ENCODE assay signal across 20 cellular contexts in genomic region chr7:97495487-97495886, GRCh38.
A peak's percentile ranks its signal among the peaks of the same experiment; 100 is the strongest.
DNase-seq lines count a peak whose midpoint lies in the region; ATAC-seq, FAIRE-seq and TF ChIP-seq lines count a peak whose summit lies in the region.
"Had no signal": no experiment of that assay in that cellular context is flagged by ENCODE, and none has a peak within 500 bp of the region (broad histone marks: within the 10 kb centered on the region; RNA-seq: fewer than 3 reads in every experiment).

No MANE protein-coding gene starts in this region.

- H2AK5ac ChIP-seq in H9 (ENCODE audit: insufficient read length, low read length): no peak overlapping the region

- H3K9me1 ChIP-seq in K562 (ENCODE audit: control insufficient read depth, insufficient read depth, low read length): no peaks in the 10 kb centered on the region

- ATAC-seq in K562 (0 out of 3 replicates have a peak, but pooled peaks have one; percentile 32), GM21367 (IDR thresholded peaks at IDR 0.05; ENCODE audit: unreplicated experiment) (no peak)

- in situ Hi-C loops in K562 (cut with MboI): loop anchor here (10.0 kb wide), 1 partner anchor 339 kb away; no protein-coding TSS in a partner anchor

- no peak for TF ChIP-seq POLR2A in K562 (conservative IDR thresholded peaks at IDR 0.05)

- no peak overlapping the region for H3K56ac ChIP-seq in H9 (ENCODE audit: insufficient read length, low read depth, low read length)

- no peak overlapping the region for H3K4me3 Mint-ChIP-seq in H9
- no peak overlapping the region for H3K4me3 Mint-ChIP-seq in neural progenitor cell
- H3K4me3 Mint-ChIP-seq: CD4-positive, alpha-beta T cell had no signal

- DNase-seq in H9 (no peak), M059J (ENCODE audit: low read depth) (peak; percentile 0), K562 (ENCODE audit: extremely low read depth in 1 of 4, low spot score in 3 of 4) (no peak), neural progenitor cell (ENCODE audit: low spot score) (no peak), NCI-H146 (lab: John Stamatoyannopoulos, UW) (no peak), GM19240 (ENCODE audit: insufficient read length, low spot score) (no peak), posterior vena cava (ENCODE audit: low spot score) (no peak)
- DNase-seq: AML-193; Caco-2; CD4-positive, alpha-beta T cell; HCEC 1CT; IMR-90; KBM-7 had no signal

- H3K9me3 Mint-ChIP-seq in H9: no peaks in the 10 kb centered on the region; a peak in 1 of 5 replicates
- no peaks in the 10 kb centered on the region for H3K9me3 Mint-ChIP-seq in neural progenitor cell
- H3K9me3 Mint-ChIP-seq: CD4-positive, alpha-beta T cell had no signal

- H3K36me3 ChIP-seq in K562 (ENCODE audit: control insufficient read depth, insufficient read depth, low read length): no peaks in the 10 kb centered on the region
- H3K36me3 ChIP-seq in neural progenitor cell: no peaks in the 10 kb centered on the region

- H3K27ac ChIP-seq in H9 (ENCODE audit: insufficient read length, low read depth, low read length) (no peak overlapping the region), K562 (ENCODE audit: extremely low read depth, low read depth, low read length) (no peak overlapping the region), neural progenitor cell (no peak overlapping the region)
- H3K27ac ChIP-seq: C4-2B had no signal

- no peak overlapping the region for H2BK15ac ChIP-seq in H9 (ENCODE audit: low read depth, low read length)

- no peaks in the 10 kb centered on the region for H3K79me1 ChIP-seq in H9 (ENCODE audit: insufficient read depth, low read depth, low read length, poor library complexity, severe bottlenecking)

- no peak overlapping the region for H3K4me2 ChIP-seq in H9 (ENCODE audit: insufficient read depth, insufficient read length, low read length)
- no peak overlapping the region for H3K4me2 ChIP-seq in K562 (ENCODE audit: insufficient read depth, low read length)
- no peak overlapping the region for H3K4me2 ChIP-seq in neural progenitor cell

- H3K4me1 Mint-ChIP-seq in H9: peaks cover 8 to 12% of the 10 kb centered on the region in 2 experiments
- H3K4me1 Mint-ChIP-seq in neural progenitor cell: no peaks in the 10 kb centered on the region

- H4K8ac ChIP-seq in H9 (replicated peaks; ENCODE audit: insufficient read length, low read depth, low read length): no peak overlapping the region

- peaks cover 3% of the 10 kb centered on the region; the same call in 1 of the 2 replicates for H3K4me1 ChIP-seq in H9 (ENCODE audit: insufficient read depth, low read length)
- H3K4me1 ChIP-seq in K562 (replicated peaks in 1 of 2; ENCODE audit: control insufficient read depth in 2 of 2, insufficient read depth in 2 of 2, low read length in 2 of 2): no peaks in the 10 kb centered on the region
- no peaks in the 10 kb centered on the region for H3K4me1 ChIP-seq in neural progenitor cell
- H3K4me1 ChIP-seq: Caco-2 had no signal

- no peaks in the 10 kb centered on the region for H3K79me2 ChIP-seq in H9 (ENCODE audit: insufficient read depth, low read length)
- no peaks in the 10 kb centered on the region for H3K79me2 ChIP-seq in K562 (ENCODE audit: control insufficient read depth, insufficient read depth, low read length)
- H3K79me2 ChIP-seq in neural progenitor cell (ENCODE audit: low read depth): no peaks in the 10 kb centered on the region

- no peak overlapping the region for H3K4ac ChIP-seq in H9 (ENCODE audit: low read depth, low read length)

- H3K23ac ChIP-seq in H9 (ENCODE audit: insufficient read length, low read depth, low read length): no peak overlapping the region

- TF ChIP-seq RAD21 in K562 (CRISPR knock-in tag; conservative IDR thresholded peaks at IDR 0.05 in 1 of 2, IDR thresholded peaks at IDR 0.05 in 1 of 2): no peak

- no peak overlapping the region for H4K91ac ChIP-seq in H9 (ENCODE audit: insufficient read length, low read depth, low read length)

- CTCF ChIA-PET in K562 (lab: Yijun Ruan, JAX; ENCODE audit: low intra/inter-chr PET ratio): no interaction called here

- no peaks in the 10 kb centered on the region for H3K23me2 ChIP-seq in H9 (ENCODE audit: insufficient read length, low read depth, low read length, poor library complexity, severe bottlenecking)

- H3K27me3 Mint-ChIP-seq in H9 (ENCODE audit: low read depth): no peaks in the 10 kb centered on the region
- H3K27me3 Mint-ChIP-seq in neural progenitor cell (ENCODE audit: insufficient read depth, low read depth): peaks cover 2% of the 10 kb centered on the region
- H3K27me3 Mint-ChIP-seq: CD4-positive, alpha-beta T cell had no signal

- H3K36me3 Mint-ChIP-seq in H9 (ENCODE audit: insufficient read depth in 1 of 3, low read depth in 3 of 3) (no peaks in the 10 kb centered on the region), neural progenitor cell (no peaks in the 10 kb centered on the region)

- H3F3A ChIP-seq in neural progenitor cell (ENCODE audit: low read depth): no peaks in the 10 kb centered on the region

- H3K9me3 ChIP-seq in H9 (ENCODE audit: control insufficient read depth, low read depth, low read length) (no peaks in the 10 kb centered on the region), K562 (replicated peaks; ENCODE audit: control insufficient read depth, insufficient read depth, low read depth, low read length) (no peaks in the 10 kb centered on the region), neural progenitor cell (ENCODE audit: low read depth) (no peaks in the 10 kb centered on the region)
- H3K9me3 ChIP-seq: Caco-2 had no signal

- H4K20me1 ChIP-seq in H9 (ENCODE audit: control insufficient read depth, insufficient read depth, insufficient read length): no peaks in the 10 kb centered on the region
- no peaks in the 10 kb centered on the region for H4K20me1 ChIP-seq in K562 (replicated peaks; ENCODE audit: control insufficient read depth, insufficient read depth, low read length)
- H4K20me1 ChIP-seq in neural progenitor cell (ENCODE audit: low read depth): no peaks in the 10 kb centered on the region

- no peak overlapping the region for H3T11ph ChIP-seq in H9 (ENCODE audit: low read length)

- TF ChIP-seq EP300 in K562 (IDR thresholded peaks at IDR 0.05; ENCODE audit: low read length): no peak

- no peak overlapping the region for H3K14ac ChIP-seq in H9 (ENCODE audit: insufficient read depth, low read length)

- TF ChIP-seq CTCF in H9 (conservative IDR thresholded peaks at IDR 0.05) (0 out of 3 replicates have a peak, but pooled peaks have one; percentile 21), K562 (IDR thresholded peaks at IDR 0.05 in 2 of 3, conservative IDR thresholded peaks at IDR 0.05 in 1 of 3; ENCODE audit: insufficient read depth in 2 of 3, low read depth in 1 of 3, low read length in 3 of 3) (no peak), neural progenitor cell (IDR thresholded peaks at IDR 0.05) (no peak)

- no peak overlapping the region for H4K5ac ChIP-seq in H9 (ENCODE audit: insufficient read length, low read depth, low read length)

- no peaks in the 10 kb centered on the region for H3K27me3 ChIP-seq in H9 (ENCODE audit: insufficient read depth, low read length)
- peaks cover 0 to 7% of the 10 kb centered on the region in 2 experiments; a peak in 2 of 5 replicates for H3K27me3 ChIP-seq in K562 (ENCODE audit: control insufficient read depth in 2 of 2, insufficient read depth in 2 of 2, low read length in 2 of 2)
- no peaks in the 10 kb centered on the region for H3K27me3 ChIP-seq in neural progenitor cell

- no peak overlapping the region for H2BK120ac ChIP-seq in H9 (ENCODE audit: low read depth, low read length, poor library complexity, severe bottlenecking)

- intact Hi-C loops in K562 (cut with micrococcal nuclease) (loop anchor here (10.0 kb wide), 1 partner anchor 519 kb away; no protein-coding TSS in a partner anchor), posterior vena cava (cut with DNase I) (no loop called here)

- H3K9ac ChIP-seq in H9 (ENCODE audit: extremely low read depth, insufficient read length, low read length): no peak overlapping the region
- no peak overlapping the region for H3K9ac ChIP-seq in K562 (ENCODE audit: insufficient read depth in 1 of 2, low read depth in 2 of 2, low read length in 2 of 2)
- H3K9ac ChIP-seq in neural progenitor cell: no peak overlapping the region

- no peak overlapping the region for H2BK12ac ChIP-seq in H9 (ENCODE audit: insufficient read length, low read depth, low read length)

- no peak for FAIRE-seq in K562 (lab: Jason Lieb, UNC)
- FAIRE-seq: A204.1, D721Med, G401.6, GM12892, GM18507 had no signal

- WGBS in H9 (ENCODE audit: extremely low coverage, insufficient read length, low lambda C conversion rate): no CpG with 5 or more reads among the region's 2 CpGs
- 0% methylated on average over 2 of the region's 2 CpGs for WGBS in K562 (ENCODE audit: insufficient coverage, low coverage, missing lambda C conversion rate)

- no peak overlapping the region for H3K4me3 ChIP-seq in K562
- H3K4me3 ChIP-seq in neural progenitor cell: no peak overlapping the region

- H3K18ac ChIP-seq in H9 (ENCODE audit: insufficient read length, low read depth, low read length): no peak overlapping the region

- H2BK20ac ChIP-seq in H9 (ENCODE audit: low read depth, low read length, poor library complexity, severe bottlenecking): no peak overlapping the region

- H2AFZ ChIP-seq in H9 (ENCODE audit: low read length) (no peak overlapping the region), K562 (ENCODE audit: low read depth, low read length) (no peak overlapping the region), neural progenitor cell (replicated peaks) (peak overlapping the region; percentile 12)

- no TSS peak for BruUV-seq in K562 (replicated peaks; lab: Mats Ljungman, UMichigan)

- no peak overlapping the region for H2BK5ac ChIP-seq in H9 (ENCODE audit: insufficient read length, low read length)

- no peak overlapping the region for H3K27ac Mint-ChIP-seq in H9
- H3K27ac Mint-ChIP-seq in neural progenitor cell: no peak overlapping the region
- H3K27ac Mint-ChIP-seq: CD4-positive, alpha-beta T cell had no signal

- POLR2A ChIA-PET in K562 (lab: Yijun Ruan, JAX): interaction anchor here (1.1 kb wide), 1 partner anchor 31 kb away, joined by 3 read pairs; no protein-coding TSS in a partner anchor

TF ChIP-seq in K562, 482 proteins besides CTCF, POLR2A, EP300 and RAD21 (continues in another document):
- no peak for TF ChIP-seq SNRNP70 (optimal IDR thresholded peaks at IDR 0.05; ENCODE audit: low read depth, low read length)
- no peak for TF ChIP-seq MBD1 (CRISPR knock-in tag; IDR thresholded peaks at IDR 0.05)
- TF ChIP-seq CTBP1 (IDR thresholded peaks at IDR 0.05; ENCODE audit: borderline replicate concordance): no peak
